In genomic region chr22:21606775-21607174, GRCh38 we compare ENCODE assay signal across 1 cellular context.
TF ChIP-seq lines count a peak whose summit lies in the region.

No MANE protein-coding gene starts in this region.

TF ChIP-seq in GM12878, 131 proteins besides CTCF, POLR2A, EP300 and RAD21:
- no peak for TF ChIP-seq NBN (IDR thresholded peaks at IDR 0.05)
- TF ChIP-seq RUNX3 (IDR thresholded peaks at IDR 0.05; ENCODE audit: low read length): 0 out of 2 replicates have a peak, but pooled peaks have one; percentile 11
TF ChIP-seq in GM12878: peak in this region for 1.
